In genomic region chr6:116631379-116631990, GRCh38 we compare ENCODE assay signal across 12 cellular contexts. TPM values are rescaled to one million over a fixed set of nuclear protein-coding genes. Genes with fewer than 3 reads are reported as not detected.
DNase-seq lines count a peak whose midpoint lies in the region; ATAC-seq and TF ChIP-seq lines count a peak whose summit lies in the region.
"Had no signal": no experiment of that assay in that cellular context is flagged by ENCODE, and none has a peak within 500 bp of the region (broad histone marks: within the 10 kb centered on the region; RNA-seq: fewer than 3 reads in every experiment).

No MANE protein-coding gene starts in this region.

- DNase-seq in KBM-7 (peak; percentile 12), endothelial cell (ENCODE audit: low spot score) (peak; percentile 35), HT-29 (ENCODE audit: low spot score) (no peak), dedifferentiated amniotic fluid mesenchymal stem cell (ENCODE audit: extremely low spot score) (no peak), lower leg skin (ENCODE audit: low spot score in 2 of 2) (no peak)
- DNase-seq: islet precursor cell, KG1, PC-9 had no signal

- WGBS in lower leg skin, 2 donors, result 57 to 65% methylated on average over 5 of the region's 5 CpGs

- no peak overlapping the region for H3K4me3 ChIP-seq in BLaER1 treated with 17β-estradiol and CSF1 and Interleukin-3, amounts not matched to agents 10 nM and 100 nM
- H3K4me3 ChIP-seq in lower leg skin (ENCODE audit: low read depth, poor library complexity, severe bottlenecking), result no peak overlapping the region
- H3K4me3 ChIP-seq: PC-9 had no signal

- H3K27me3 Mint-ChIP-seq in endothelial cell (ENCODE audit: unreplicated experiment), result no peaks in the 10 kb centered on the region
- H3K27me3 Mint-ChIP-seq: activated naive CD8-positive, alpha-beta T cell had no signal

- TF ChIP-seq CTCF in endothelial cell (IDR thresholded peaks at IDR 0.05; ENCODE audit: unreplicated experiment) (no peak), lower leg skin (IDR thresholded peaks at IDR 0.05) (no peak)

- in situ Hi-C loops in KBM-7 (cut with MboI; ENCODE audit: low pct_unique_long_range_greater_than_20kb, low sequenced_read_pairs), result no loop called here

- no peak overlapping the region for H3K4me3 Mint-ChIP-seq in endothelial cell (ENCODE audit: unreplicated experiment)
- H3K4me3 Mint-ChIP-seq: activated naive CD8-positive, alpha-beta T cell had no signal

- H3K4me1 ChIP-seq in BLaER1 treated with 17β-estradiol and CSF1 and Interleukin-3, amounts not matched to agents 10 nM and 100 nM, result peaks cover 31 to 57% (median 39%) of the 10 kb centered on the region in 10 experiments

- no peaks in the 10 kb centered on the region for H3K9me3 Mint-ChIP-seq in endothelial cell (ENCODE audit: unreplicated experiment)

- H3K27ac Mint-ChIP-seq in endothelial cell (ENCODE audit: unreplicated experiment), result peak overlapping the region; percentile 77
- H3K27ac Mint-ChIP-seq: activated naive CD8-positive, alpha-beta T cell had no signal

- no peaks in the 10 kb centered on the region for H3K27me3 ChIP-seq in BLaER1 treated with 17β-estradiol and CSF1 and Interleukin-3, amounts not matched to agents 10 nM and 100 nM

- peak overlapping the region; percentile 57 to 84 (median 75) for H3K4me2 ChIP-seq in BLaER1 treated with 17β-estradiol and CSF1 and Interleukin-3, amounts not matched to agents 10 nM and 100 nM
- H3K4me2 ChIP-seq: PC-9 had no signal

- peak overlapping the region in 7 of 11 experiments; percentile 10 to 67 (median 34); a peak in 10 of 22 replicates for H3K9ac ChIP-seq in BLaER1 treated with 17β-estradiol and CSF1 and Interleukin-3, amounts not matched to agents 10 nM and 100 nM

- peaks cover 7% of the 10 kb centered on the region for H3K36me3 Mint-ChIP-seq in endothelial cell (ENCODE audit: low read depth, unreplicated experiment)

- ATAC-seq in GM21367 (IDR thresholded peaks at IDR 0.05; ENCODE audit: unreplicated experiment) (peak; percentile 59), HG03520 (IDR thresholded peaks at IDR 0.05; ENCODE audit: unreplicated experiment) (no peak)

- H3K36me3 ChIP-seq in BLaER1 treated with 17β-estradiol and CSF1 and Interleukin-3, amounts not matched to agents 10 nM and 100 nM, result peaks cover 20 to 49% (median 27%) of the 10 kb centered on the region in 11 experiments

- peaks cover 0 to 13% (median 0%) of the 10 kb centered on the region in 11 experiments; a peak in 3 of 22 replicates for H3K9me3 ChIP-seq in BLaER1 treated with 17β-estradiol and CSF1 and Interleukin-3, amounts not matched to agents 10 nM and 100 nM (replicated peaks in 1 of 11)

- H3K4me1 Mint-ChIP-seq in endothelial cell (ENCODE audit: unreplicated experiment), result peaks cover 24% of the 10 kb centered on the region

- TF ChIP-seq POLR2A in lower leg skin (IDR thresholded peaks at IDR 0.05), result no peak

- H4K20me1 ChIP-seq in BLaER1 treated with 17β-estradiol and CSF1 and Interleukin-3, amounts not matched to agents 10 nM and 100 nM, result no peaks in the 10 kb centered on the region

- intact Hi-C loops in lower leg skin (cut with DNase I; ENCODE audit: low total_unique reads), result no loop called here

- peak overlapping the region in 10 of 11 experiments; percentile 1 to 76 (median 66); a peak in 17 of 22 replicates for H3K27ac ChIP-seq in BLaER1 treated with 17β-estradiol and CSF1 and Interleukin-3, amounts not matched to agents 10 nM and 100 nM
- H3K27ac ChIP-seq: PC-9 had no signal

RNA-seq across cellular contexts. Expression of gene RSPH4A, which starts 15.2 kb away (rescaled TPM):
- 1.3 TPM for total RNA-seq in endothelial cell (ENCODE audit: unreplicated experiment)
- total RNA-seq in HT-29 (2014; rRNA removed; shearing (Covaris generic)), result 0.31 TPM in 1 of 2 replicates, not detected in the other
- total RNA-seq in lower leg skin, result under 1 TPM in 3 of 4 donors, not detected in 1; 0.19 to 0.68 (median 0.34) TPM

RNA-seq across cellular contexts. Expression of gene ZUP1, which starts 37.1 kb away (rescaled TPM):
- total RNA-seq in endothelial cell (ENCODE audit: unreplicated experiment) (21.2 TPM), lower leg skin (10 to 100 TPM in 2 of 4 donors, 1 to 10 TPM in 2; 5.8 to 10.5 (median 8.7) TPM)
- total RNA-seq in HT-29 (2014; rRNA removed; shearing (Covaris generic)), result 6.0 and 6.1 TPM in 2 replicates

RNA-seq across cellular contexts. Expression of gene KPNA5, which starts 49.5 kb away (rescaled TPM):
- total RNA-seq in endothelial cell (ENCODE audit: unreplicated experiment) (11.4 TPM), lower leg skin (10 to 100 TPM in 1 of 4 donors, 1 to 10 TPM in 3; 6.3 to 22.2 (median 8.9) TPM)
- total RNA-seq in HT-29 (2014; rRNA removed; shearing (Covaris generic)), result 1.6 and 2.6 TPM in 2 replicates

Comparison
In these comparisons a context has a peak if more than half of its experiments do, and no peak if none do; other contexts are left out.
1. DNase-seq: peak in KBM-7 (single experiment) and endothelial cell (single experiment); none in HT-29 (single experiment), dedifferentiated amniotic fluid mesenchymal stem cell (single experiment) and lower leg skin (0 of 2).